In the genomic region with DNA sequence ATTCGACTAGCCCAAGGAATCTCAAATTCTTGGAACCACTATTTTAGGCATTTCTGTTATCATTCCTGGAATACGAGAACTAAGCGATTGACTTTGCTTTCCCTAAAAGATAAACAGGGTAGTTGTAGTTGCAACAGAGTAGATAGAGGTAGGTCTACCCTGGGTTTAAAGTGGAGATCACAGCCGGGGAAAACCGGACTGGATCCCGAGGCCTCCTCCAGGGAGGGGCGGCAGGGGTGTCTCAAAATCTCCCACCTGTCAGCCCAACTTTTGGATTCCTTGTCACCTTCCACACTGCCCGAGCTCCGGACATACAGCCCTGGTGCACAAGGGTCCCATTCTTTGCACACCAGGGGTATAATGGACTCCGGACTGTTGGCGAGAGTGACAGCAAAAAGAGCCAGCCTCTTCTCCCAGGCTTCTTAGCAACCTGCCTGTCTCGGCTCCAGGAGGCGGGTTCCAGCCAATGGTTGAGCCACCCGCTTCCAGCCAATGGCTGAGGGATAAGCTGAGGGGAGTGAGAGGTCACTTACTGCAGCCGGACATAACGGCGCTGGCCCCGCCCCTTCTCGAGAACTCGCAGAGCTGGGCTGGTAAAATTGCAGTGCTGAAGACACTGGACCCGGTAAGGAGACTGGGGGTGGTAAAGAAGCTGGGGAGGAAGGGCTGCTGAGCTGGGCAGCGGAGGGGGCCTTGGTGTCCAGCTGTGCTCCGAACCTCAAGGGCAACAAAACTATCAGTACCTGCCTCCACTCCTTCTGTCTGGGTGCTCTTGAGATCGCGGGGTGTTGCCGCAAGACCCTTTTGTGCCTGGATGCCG, we compare ENCODE assay signal across 2 cellular contexts.
TF ChIP-seq lines count a peak whose summit lies in the region.

Gene SUOX, plus strand, starts transcription at position 562 of the 820 bp plus-strand sequence. CDS start 4,946 bp downstream, outside the sequence.

TF ChIP-seq in IMR-90, 13 proteins besides CTCF, POLR2A, EP300 and RAD21:
- peak; percentile 81 for TF ChIP-seq RFX5 (IDR thresholded peaks at IDR 0.05; ENCODE audit: low read depth, low read length)
- 0 out of 2 replicates have a peak, but pooled peaks have one; percentile 32 for TF ChIP-seq MAZ (IDR thresholded peaks at IDR 0.05; ENCODE audit: borderline replicate concordance, low read depth, low read length)
- no peak for TF ChIP-seq BHLHE40 (IDR thresholded peaks at IDR 0.05; ENCODE audit: low read depth, low read length)
- TF ChIP-seq FOS (IDR thresholded peaks at IDR 0.05; ENCODE audit: low read depth, low read length) = 0 out of 2 replicates have a peak, but pooled peaks have one; percentile 3

TF ChIP-seq in K562, 482 proteins besides CTCF, POLR2A, EP300 and RAD21 (continues in another document):
- no peak for TF ChIP-seq RREB1 (CRISPR knock-in tag; IDR thresholded peaks at IDR 0.05)
- TF ChIP-seq, protein P1, sequence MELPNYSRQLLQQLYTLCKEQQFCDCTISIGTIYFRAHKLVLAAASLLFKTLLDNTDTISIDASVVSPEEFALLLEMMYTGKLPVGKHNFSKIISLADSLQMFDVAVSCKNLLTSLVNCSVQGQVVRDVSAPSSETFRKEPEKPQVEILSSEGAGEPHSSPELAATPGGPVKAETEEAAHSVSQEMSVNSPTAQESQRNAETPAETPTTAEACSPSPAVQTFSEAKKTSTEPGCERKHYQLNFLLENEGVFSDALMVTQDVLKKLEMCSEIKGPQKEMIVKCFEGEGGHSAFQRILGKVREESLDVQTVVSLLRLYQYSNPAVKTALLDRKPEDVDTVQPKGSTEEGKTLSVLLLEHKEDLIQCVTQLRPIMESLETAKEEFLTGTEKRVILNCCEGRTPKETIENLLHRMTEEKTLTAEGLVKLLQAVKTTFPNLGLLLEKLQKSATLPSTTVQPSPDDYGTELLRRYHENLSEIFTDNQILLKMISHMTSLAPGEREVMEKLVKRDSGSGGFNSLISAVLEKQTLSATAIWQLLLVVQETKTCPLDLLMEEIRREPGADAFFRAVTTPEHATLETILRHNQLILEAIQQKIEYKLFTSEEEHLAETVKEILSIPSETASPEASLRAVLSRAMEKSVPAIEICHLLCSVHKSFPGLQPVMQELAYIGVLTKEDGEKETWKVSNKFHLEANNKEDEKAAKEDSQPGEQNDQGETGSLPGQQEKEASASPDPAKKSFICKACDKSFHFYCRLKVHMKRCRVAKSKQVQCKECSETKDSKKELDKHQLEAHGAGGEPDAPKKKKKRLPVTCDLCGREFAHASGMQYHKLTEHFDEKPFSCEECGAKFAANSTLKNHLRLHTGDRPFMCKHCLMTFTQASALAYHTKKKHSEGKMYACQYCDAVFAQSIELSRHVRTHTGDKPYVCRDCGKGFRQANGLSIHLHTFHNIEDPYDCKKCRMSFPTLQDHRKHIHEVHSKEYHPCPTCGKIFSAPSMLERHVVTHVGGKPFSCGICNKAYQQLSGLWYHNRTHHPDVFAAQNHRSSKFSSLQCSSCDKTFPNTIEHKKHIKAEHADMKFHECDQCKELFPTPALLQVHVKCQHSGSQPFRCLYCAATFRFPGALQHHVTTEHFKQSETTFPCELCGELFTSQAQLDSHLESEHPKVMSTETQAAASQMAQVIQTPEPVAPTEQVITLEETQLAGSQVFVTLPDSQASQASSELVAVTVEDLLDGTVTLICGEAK (IDR thresholded peaks at IDR 0.05) = 0 out of 2 replicates have a peak, but pooled peaks have one; percentile 48
- TF ChIP-seq, protein P1 (CRISPR knock-in tag; IDR thresholded peaks at IDR 0.05) = no peak
- no peak for TF ChIP-seq DIDO1 (tag; IDR thresholded peaks at IDR 0.05; ENCODE audit: low read depth)
- peak; percentile 67; the same call in 1 of the 2 replicates for TF ChIP-seq PBX2 (CRISPR knock-in tag; IDR thresholded peaks at IDR 0.05; ENCODE audit: low read depth)
- peak; percentile 95 for TF ChIP-seq PBX2 (tag; conservative IDR thresholded peaks at IDR 0.05; ENCODE audit: low read depth)
- 0 out of 2 replicates have a peak, but pooled peaks have one; percentile 25 for TF ChIP-seq ZNF586 (CRISPR knock-in tag; conservative IDR thresholded peaks at IDR 0.05)
- TF ChIP-seq RBBP5 (IDR thresholded peaks at IDR 0.05; ENCODE audit: borderline replicate concordance, insufficient read depth, low read length, poor library complexity, severe bottlenecking) = peak; percentile 32
- TF ChIP-seq HDAC1 (IDR thresholded peaks at IDR 0.05) = peak in 1 of 2 experiments; percentile 51; a peak in 1 of 4 replicates
- no peak for TF ChIP-seq AFF4 (CRISPR knock-in tag; IDR thresholded peaks at IDR 0.05)
- TF ChIP-seq GTF2F1 (IDR thresholded peaks at IDR 0.05; ENCODE audit: low read depth, low read length) = peak; percentile 27; the same call in 1 of the 2 replicates
- TF ChIP-seq CHD1 (IDR thresholded peaks at IDR 0.05; ENCODE audit: low read length) = peak; percentile 83
- 0 out of 2 replicates have a peak, but pooled peaks have one; percentile 39 for TF ChIP-seq ZBTB7A (IDR thresholded peaks at IDR 0.05; ENCODE audit: borderline replicate concordance, control insufficient read depth, low read depth, low read length)
- TF ChIP-seq NFYB (IDR thresholded peaks at IDR 0.05; ENCODE audit: extremely low read depth, insufficient read length) = peak; percentile 88
- TF ChIP-seq, protein P2, sequence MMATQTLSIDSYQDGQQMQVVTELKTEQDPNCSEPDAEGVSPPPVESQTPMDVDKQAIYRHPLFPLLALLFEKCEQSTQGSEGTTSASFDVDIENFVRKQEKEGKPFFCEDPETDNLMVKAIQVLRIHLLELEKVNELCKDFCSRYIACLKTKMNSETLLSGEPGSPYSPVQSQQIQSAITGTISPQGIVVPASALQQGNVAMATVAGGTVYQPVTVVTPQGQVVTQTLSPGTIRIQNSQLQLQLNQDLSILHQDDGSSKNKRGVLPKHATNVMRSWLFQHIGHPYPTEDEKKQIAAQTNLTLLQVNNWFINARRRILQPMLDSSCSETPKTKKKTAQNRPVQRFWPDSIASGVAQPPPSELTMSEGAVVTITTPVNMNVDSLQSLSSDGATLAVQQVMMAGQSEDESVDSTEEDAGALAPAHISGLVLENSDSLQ (IDR thresholded peaks at IDR 0.05) = peak; percentile 98
- TF ChIP-seq SLC30A9 (CRISPR knock-in tag; IDR thresholded peaks at IDR 0.05) = no peak
- peak; percentile 83 for TF ChIP-seq SUPT5H (IDR thresholded peaks at IDR 0.05)
- no peak for TF ChIP-seq SRSF3 (IDR thresholded peaks at IDR 0.05; ENCODE audit: insufficient read depth, low read length)
